Comparison of ENCODE assay signal across 8 cellular contexts in genomic region chr1:226063362-226064167, GRCh38. TPM values are rescaled to one million over a fixed set of nuclear protein-coding genes. Genes with fewer than 3 reads are reported as not detected.
DNase-seq lines count a peak whose midpoint lies in the region; ATAC-seq and TF ChIP-seq lines count a peak whose summit lies in the region.

No MANE protein-coding gene starts in this region.

- H3K36me3 Mint-ChIP-seq in nephron (ENCODE audit: low read depth), result peaks cover 51% of the 10 kb centered on the region

- H3K4me3 ChIP-seq in fibroblast of mammary gland (ENCODE audit: control insufficient read depth, low read depth, low read length), result peak overlapping the region; percentile 90
- peak overlapping the region; percentile 86 for H3K4me3 ChIP-seq in thoracic aorta

- H3K27ac ChIP-seq in thoracic aorta, result peak overlapping the region; percentile 94 to 99

- H3K27me3 ChIP-seq in thoracic aorta (replicated peaks; ENCODE audit: insufficient read depth), result no peaks in the 10 kb centered on the region

- H3K9me3 Mint-ChIP-seq in nephron, result no peaks in the 10 kb centered on the region

- H3K9me3 ChIP-seq in thoracic aorta, result no peaks in the 10 kb centered on the region

- peaks cover 48% of the 10 kb centered on the region for H3K4me1 Mint-ChIP-seq in nephron

- H3K4me1 ChIP-seq in thoracic aorta (ENCODE audit: control insufficient read depth in 1 of 2, low read depth in 2 of 2), result peaks cover 14 to 52% of the 10 kb centered on the region in 2 donors

- DNase-seq in NCI-H2171 treated with DMSO at 0.1 percent for 48 hours (lab: John Stamatoyannopoulos, UW), result peak; percentile 57
- no peak for DNase-seq in NCI-H2171 (lab: John Stamatoyannopoulos, UW)
- DNase-seq in NCI-H774 (lab: John Stamatoyannopoulos, UW), result peak; percentile 35
- peak; percentile 35 for DNase-seq in activated T-helper 1 cell treated with Interleukin-2 at 50 U/mL for 16 hours (ENCODE audit: low read depth)
- peak; percentile 49 for DNase-seq in fibroblast of mammary gland (ENCODE audit: low read depth)
- no peak for DNase-seq in thoracic aorta (ENCODE audit: low spot score)

- peaks cover 15% of the 10 kb centered on the region for H3K36me3 ChIP-seq in thoracic aorta

- H3K4me3 Mint-ChIP-seq in nephron, result peak overlapping the region; percentile 100

- TF ChIP-seq CTCF in fibroblast of mammary gland (conservative IDR thresholded peaks at IDR 0.05; ENCODE audit: control insufficient read depth, insufficient read depth, low read depth, low read length) (no peak), nephron (IDR thresholded peaks at IDR 0.05; ENCODE audit: unreplicated experiment in 3 of 3) (no peak), thoracic aorta (IDR thresholded peaks at IDR 0.05) (no peak)

- H3K27ac Mint-ChIP-seq in nephron, result peak overlapping the region; percentile 99 to 100 (median 100)

- no peaks in the 10 kb centered on the region for H3K27me3 Mint-ChIP-seq in nephron (ENCODE audit: low read depth)

- ATAC-seq in HG02759 (IDR thresholded peaks at IDR 0.05; ENCODE audit: unreplicated experiment), result peak; percentile 3
- ATAC-seq in thoracic aorta (ENCODE audit: insufficient number of reproducible peaks, low FRiP score, low read depth), result no peak

RNA-seq across cellular contexts. Expression of gene H3-3A, which starts 1.0 kb away (rescaled TPM):
- 100 to 1,000 TPM; 226 to 258 TPM for total RNA-seq in thoracic aorta

Comparison
In these comparisons a context has a peak if more than half of its experiments do, and no peak if none do; other contexts are left out.
1. DNase-seq: peak in NCI-H2171 treated with DMSO at 0.1 percent for 48 hours (single experiment), NCI-H774 (single experiment), activated T-helper 1 cell treated with Interleukin-2 at 50 U/mL for 16 hours (single experiment) and fibroblast of mammary gland (single experiment); none in NCI-H2171 (single experiment) and thoracic aorta (single experiment).